ENCODE assay signal across 8 cellular contexts in the genomic region with DNA sequence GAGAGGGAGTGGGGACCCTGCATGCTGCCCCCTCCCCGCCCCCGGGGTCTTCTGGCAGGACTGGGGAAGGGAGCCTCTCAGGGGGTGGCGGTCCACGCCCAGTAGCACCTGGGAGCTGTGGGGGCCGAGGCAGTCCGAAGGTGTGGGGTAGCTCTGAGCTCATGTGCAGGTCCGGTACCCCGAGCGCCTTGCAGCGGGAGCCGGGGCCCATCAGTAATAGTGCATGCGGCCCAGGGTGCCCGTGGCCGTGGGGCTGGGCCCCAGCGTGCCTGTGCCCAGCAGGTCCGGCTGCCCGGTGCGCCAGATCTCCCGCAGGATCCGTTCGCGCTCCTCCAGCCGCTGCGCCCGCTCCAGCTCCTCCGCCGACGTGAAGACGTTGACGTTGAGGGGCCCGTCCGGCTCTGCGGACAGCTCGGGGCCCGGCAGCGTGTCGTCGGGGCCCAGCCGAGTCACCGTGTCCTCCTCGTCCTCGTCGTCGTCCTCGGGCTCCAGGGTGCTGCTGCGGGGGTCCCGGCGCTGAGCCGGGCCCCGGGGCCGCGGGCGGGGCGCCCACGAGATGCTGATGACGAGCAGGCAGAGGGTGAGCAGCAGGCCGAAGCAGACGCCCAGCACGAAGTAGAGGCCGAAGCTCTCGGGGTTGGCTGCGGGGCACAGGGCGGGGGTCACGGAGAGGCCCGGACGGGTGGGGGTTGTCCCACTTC. TPM values are rescaled to one million over a fixed set of nuclear protein-coding genes. Genes with fewer than 3 reads are reported as not detected.
A peak's percentile ranks its signal among the peaks of the same experiment; 100 is the strongest.
DNase-seq lines count a peak whose midpoint lies in the region; ATAC-seq and TF ChIP-seq lines count a peak whose summit lies in the region.

No MANE protein-coding gene starts in this region.

- H3K9me3 ChIP-seq in CD4-positive, alpha-beta T cell (ENCODE audit: control insufficient read depth, low read length): no peaks in the 10 kb centered on the region
- peaks cover 2% of the 10 kb centered on the region for H3K9me3 ChIP-seq in trophoblast cell (ENCODE audit: insufficient read depth, low read depth, low read length)

- WGBS in trophoblast cell (ENCODE audit: extremely low coverage, insufficient coverage, insufficient read length): no CpG with 5 or more reads among the region's 66 CpGs

- H2BK5ac ChIP-seq in trophoblast cell (ENCODE audit: low read depth, low read length, poor library complexity): no peak overlapping the region

- ATAC-seq in CD4-positive, alpha-beta T cell (ENCODE audit: poor library complexity): no peak

- peaks cover 8% of the 10 kb centered on the region for H3K79me2 ChIP-seq in trophoblast cell (ENCODE audit: control insufficient read depth, insufficient read depth, low read length, poor library complexity)

- peaks cover 30% of the 10 kb centered on the region for H3K4me1 Mint-ChIP-seq in CD4-positive, alpha-beta T cell (ENCODE audit: low read depth)

- peak overlapping the region; percentile 90 for H4K91ac ChIP-seq in trophoblast cell (ENCODE audit: low read depth, low read length)

- no peak overlapping the region for H3K27ac ChIP-seq in CD4-positive, alpha-beta T cell (ENCODE audit: low read depth, low read length)
- H3K27ac ChIP-seq in RWPE1 (peak overlapping the region; percentile 72), trophoblast cell (ENCODE audit: low read depth, low read length) (no peak overlapping the region)

- H2BK120ac ChIP-seq in trophoblast cell (ENCODE audit: insufficient read depth, low read length, poor library complexity): peak overlapping the region; percentile 30

- no peak for TF ChIP-seq CTCF in CD4-positive, alpha-beta T cell (IDR thresholded peaks at IDR 0.05)
- TF ChIP-seq CTCF in RWPE1 (conservative IDR thresholded peaks at IDR 0.05; ENCODE audit: low read depth) (no peak), fibroblast of villous mesenchyme (IDR thresholded peaks at IDR 0.05; ENCODE audit: insufficient read depth, low read depth, low read length) (no peak)

- no peaks in the 10 kb centered on the region for H3K27me3 Mint-ChIP-seq in CD4-positive, alpha-beta T cell

- no peak overlapping the region for H3K9ac ChIP-seq in trophoblast cell (ENCODE audit: low read length)

- H3K4me3 ChIP-seq in fibroblast of villous mesenchyme (ENCODE audit: low read depth, low read length) (peak overlapping the region; percentile 82), trophoblast cell (ENCODE audit: low read depth, low read length) (peak overlapping the region; percentile 6)

- peak overlapping the region; percentile 38 for H3K18ac ChIP-seq in trophoblast cell (ENCODE audit: low read length)

- no peak overlapping the region for H3K27ac Mint-ChIP-seq in CD4-positive, alpha-beta T cell

- peak overlapping the region; percentile 82 for H3K4me3 Mint-ChIP-seq in CD4-positive, alpha-beta T cell

- peak overlapping the region; percentile 24 for H4K8ac ChIP-seq in trophoblast cell (ENCODE audit: low read depth, low read length)

- H3K4me2 ChIP-seq in trophoblast cell (ENCODE audit: low read length): peak overlapping the region; percentile 80

- peak overlapping the region; percentile 27 for H2AK5ac ChIP-seq in trophoblast cell (ENCODE audit: low read length)

- peaks cover 23% of the 10 kb centered on the region for H3K79me1 ChIP-seq in trophoblast cell (ENCODE audit: low read length)

- H2BK12ac ChIP-seq in trophoblast cell (ENCODE audit: low read length): no peak overlapping the region

- H3K4me1 ChIP-seq in trophoblast cell (ENCODE audit: control insufficient read depth in 1 of 2, insufficient read depth in 2 of 2, low read length in 2 of 2): peaks cover 32 to 39% of the 10 kb centered on the region in 2 experiments

- CTCF ChIA-PET in CD4-positive, alpha-beta T cell (lab: Charles Lee): no interaction called here
- CTCF ChIA-PET in RWPE1 (lab: Yijun Ruan, JAX): interaction anchor here (0.6 kb wide), 1 partner anchor 18 kb away, joined by 5 read pairs; no protein-coding TSS in a partner anchor

- DNase-seq in CD4-positive, alpha-beta T cell: no peak
- DNase-seq in RWPE1 (ENCODE audit: low spot score): no peak
- no peak for DNase-seq in fibroblast of villous mesenchyme (ENCODE audit: low read depth)
- peak in 1 of 2 donors; percentile 35 for DNase-seq in trophoblast cell
- no peak for DNase-seq in HPDE6-E6E7 (ENCODE audit: extremely low spot score)
- no peak for DNase-seq in OCI-M2 (lab: John Stamatoyannopoulos, UW; ENCODE audit: unreplicated experiment)
- no peak for DNase-seq in NCI-H1417 treated with DMSO at 0.1 percent for 48 hours (lab: John Stamatoyannopoulos, UW)
- DNase-seq in activated CD4-positive, alpha-beta T cell treated with anti-CD3 and anti-CD28 coated beads for 1 hour: no peak

- POLR2A ChIA-PET in CD4-positive, alpha-beta T cell (lab: Charles Lee): interaction anchor here (1.4 to 3.1 kb wide), 3 partner anchors 16 to 98 kb away, joined by 6 to 19 read pairs (median 7); a partner anchor contains a TSS
- POLR2A ChIA-PET in RWPE1 (lab: Yijun Ruan, JAX; ENCODE audit: low non-redundant PET): no interaction called here

- intact Hi-C loops in CD4-positive, alpha-beta T cell (cut with DNase I, micrococcal nuclease): loop anchor here in 1 of 2 experiments (5.0 kb wide), 1 partner anchor 45 kb away; no protein-coding TSS in a partner anchor

- H4K12ac ChIP-seq in trophoblast cell (ENCODE audit: low read depth, low read length): peak overlapping the region; percentile 11

- H3K36me3 ChIP-seq in trophoblast cell (ENCODE audit: control insufficient read depth in 1 of 2, insufficient read depth in 2 of 2, low read length in 2 of 2): peaks cover 0 to 5% of the 10 kb centered on the region in 2 experiments

- no peak overlapping the region for H3K23ac ChIP-seq in trophoblast cell (ENCODE audit: low read length)

- no peaks in the 10 kb centered on the region for H3K27me3 ChIP-seq in CD4-positive, alpha-beta T cell (ENCODE audit: control insufficient read depth, insufficient read depth, low read length)
- no peaks in the 10 kb centered on the region for H3K27me3 ChIP-seq in trophoblast cell (ENCODE audit: insufficient read depth, low read length)

- no peaks in the 10 kb centered on the region for H3K36me3 Mint-ChIP-seq in CD4-positive, alpha-beta T cell (ENCODE audit: low read depth)

- no peaks in the 10 kb centered on the region for H3K9me3 Mint-ChIP-seq in CD4-positive, alpha-beta T cell

- H2AFZ ChIP-seq in trophoblast cell (ENCODE audit: insufficient read depth, low read length, poor library complexity): no peak overlapping the region

- H3K4ac ChIP-seq in trophoblast cell (ENCODE audit: low read depth, low read length): no peak overlapping the region

- no peak overlapping the region for H3K14ac ChIP-seq in trophoblast cell (ENCODE audit: low read length)

RNA-seq across cellular contexts. Expression of a gene that starts 1.2 kb away (rescaled TPM):
- 1 to 10 TPM; 1.5 to 1.8 TPM for total RNA-seq in CD4-positive, alpha-beta T cell
- total RNA-seq in fibroblast of villous mesenchyme: 191 and 305 TPM in 2 replicates
- polyA plus RNA-seq in trophoblast cell (2013): 35.3 and 37.7 TPM in 2 replicates

RNA-seq across cellular contexts. Expression of a gene that starts 16.1 kb away (rescaled TPM):
- 1 to 10 TPM; 1.9 to 2.6 TPM for total RNA-seq in CD4-positive, alpha-beta T cell
- 3.9 and 5.8 TPM in 2 replicates for total RNA-seq in fibroblast of villous mesenchyme
- 14.7 and 15.0 TPM in 2 replicates for polyA plus RNA-seq in trophoblast cell (2013)

Comparison
In these comparisons a context has a peak if more than half of its experiments do, and no peak if none do; other contexts are left out.
1. RNA of a gene that starts 1.2 kb away (total RNA-seq): 191 to 305 TPM in fibroblast of villous mesenchyme; 1.5 to 1.8 TPM in CD4-positive, alpha-beta T cell; every median in the first group is over 10 times any median in the second.